ENCODE assay signal across 8 cellular contexts in genomic region chr1:109396971-109397370, GRCh38. TPM values are rescaled to one million over a fixed set of nuclear protein-coding genes. Genes with fewer than 3 reads are reported as not detected.
DNase-seq lines count a peak whose midpoint lies in the region; ATAC-seq and TF ChIP-seq lines count a peak whose summit lies in the region.

No MANE protein-coding gene starts in this region.

- H3K27me3 Mint-ChIP-seq in HFFc6 (ENCODE audit: insufficient read depth), result no peaks in the 10 kb centered on the region; the same call in 1 of the 2 replicates
- peaks cover 27% of the 10 kb centered on the region for H3K27me3 Mint-ChIP-seq in memory B cell

- DNase-seq in Ammon's horn (ENCODE audit: low spot score), result peak; percentile 30
- no peak for DNase-seq in HFFc6
- DNase-seq in astrocyte of the spinal cord (ENCODE audit: low read depth, low spot score), result no peak
- peak in 1 of 2 donors; percentile 22 for DNase-seq in memory B cell (ENCODE audit: low spot score in 2 of 2)
- DNase-seq in NCI-H1048 (lab: John Stamatoyannopoulos, UW), result no peak
- DNase-seq in KBM-7, result no peak
- DNase-seq in iPS-NIHi7 (ENCODE audit: extremely low spot score), result no peak

- H3K36me3 ChIP-seq in urinary bladder (ENCODE audit: insufficient read depth), result no peaks in the 10 kb centered on the region

- H3K4me1 Mint-ChIP-seq in HFFc6 (ENCODE audit: low read depth) (peaks cover 67% of the 10 kb centered on the region), memory B cell (peaks cover 16% of the 10 kb centered on the region)

- H3K4me3 Mint-ChIP-seq in HFFc6 (peak overlapping the region; percentile 91), memory B cell (peak overlapping the region; percentile 83)

- H3K4me3 ChIP-seq in astrocyte of the spinal cord (ENCODE audit: low read depth, low read length) (peak overlapping the region; percentile 57), urinary bladder (ENCODE audit: low read depth, low read length) (peak overlapping the region; percentile 90)

- no peaks in the 10 kb centered on the region for H3K4me1 ChIP-seq in urinary bladder (ENCODE audit: insufficient read depth)

- H3K9me3 Mint-ChIP-seq in HFFc6 (no peaks in the 10 kb centered on the region), memory B cell (no peaks in the 10 kb centered on the region)

- H3K27ac Mint-ChIP-seq in HFFc6, result peak overlapping the region; percentile 37
- no peak overlapping the region for H3K27ac Mint-ChIP-seq in memory B cell

- H3K27ac ChIP-seq in urinary bladder (ENCODE audit: low read depth), result peak overlapping the region; percentile 45

- TF ChIP-seq CTCF in HFFc6 (IDR thresholded peaks at IDR 0.05) (no peak), astrocyte of the spinal cord (IDR thresholded peaks at IDR 0.05; ENCODE audit: low read depth, low read length) (no peak)

- in situ Hi-C loops in astrocyte of the spinal cord (cut with HindIII; ENCODE audit: low sequenced_read_pairs) (no loop called here), KBM-7 (cut with MboI; ENCODE audit: low pct_unique_long_range_greater_than_20kb, low sequenced_read_pairs) (no loop called here)

- 14% methylated on average over 14 of the region's 14 CpGs for WGBS in urinary bladder

- ATAC-seq in memory B cell (ENCODE audit: low read depth), result no peak

- H3K36me3 Mint-ChIP-seq in HFFc6 (ENCODE audit: low read depth) (no peaks in the 10 kb centered on the region), memory B cell (peaks cover 2% of the 10 kb centered on the region)

RNA-seq across cellular contexts. Expression of gene SORT1, which starts 0.7 kb away (rescaled TPM):
- 10 to 100 TPM; 51.6 to 78.4 (median 58.5) TPM for total RNA-seq in HFFc6 (2021; fragmentation: NEBNext Ultra II Directional; extraction: Animal tissue kit (Norgen Biotek cat#: 25700))
- 26.5 TPM for total RNA-seq in urinary bladder
- polyA plus RNA-seq in urinary bladder, result 30.6 TPM

RNA-seq across cellular contexts. Expression of gene PSMA5, which starts 29.3 kb away (rescaled TPM):
- total RNA-seq in HFFc6 (2021; fragmentation: NEBNext Ultra II Directional; extraction: Animal tissue kit (Norgen Biotek cat#: 25700)), result 100 to 1,000 TPM; 145 to 195 (median 188) TPM
- 35.5 TPM for total RNA-seq in urinary bladder
- polyA plus RNA-seq in urinary bladder, result 53.5 TPM
